ENCODE assay signal across 1 cellular context in genomic region chr19:40193587-40193849, GRCh38.
TF ChIP-seq lines count a peak whose summit lies in the region.

No MANE protein-coding gene starts in this region.

TF ChIP-seq in GM12878, 131 proteins besides CTCF, POLR2A, EP300 and RAD21:
- TF ChIP-seq WRNIP1 (IDR thresholded peaks at IDR 0.05; ENCODE audit: borderline replicate concordance, low read depth, low read length) (no peak), NKRF (conservative IDR thresholded peaks at IDR 0.05) (no peak), CBFB (IDR thresholded peaks at IDR 0.05; ENCODE audit: low read depth) (no peak), NFXL1 (IDR thresholded peaks at IDR 0.05; ENCODE audit: borderline replicate concordance) (no peak), PKNOX1 (IDR thresholded peaks at IDR 0.05) (no peak), ZBTB11 (CRISPR knock-in tag; IDR thresholded peaks at IDR 0.05) (no peak), ZBED1 (IDR thresholded peaks at IDR 0.05; ENCODE audit: borderline replicate concordance) (no peak), EGR1 (IDR thresholded peaks at IDR 0.05; ENCODE audit: borderline replicate concordance in 1 of 2, low read depth in 2 of 2, low read length in 2 of 2) (no peak), ELK1 (IDR thresholded peaks at IDR 0.05; ENCODE audit: low read depth, low read length) (no peak), E2F8 (IDR thresholded peaks at IDR 0.05; ENCODE audit: low read depth, partially characterized antibody) (no peak), JUNB (IDR thresholded peaks at IDR 0.05) (no peak)
